32 cellular contexts compared by ENCODE assay signal in genomic region chr6:83966539-83966938, GRCh38.
"Had no signal": no experiment of that assay in that cellular context is flagged by ENCODE, and none has a peak within 500 bp of the region (broad histone marks: within the 10 kb centered on the region; RNA-seq: fewer than 3 reads in every experiment).

No MANE protein-coding gene starts in this region.

- H3K27ac ChIP-seq: adrenal gland, ascending aorta, body of pancreas, brain microvascular endothelial cell, breast epithelium, cardiac muscle cell had no signal

- H3K27me3 ChIP-seq: adrenal gland, ascending aorta, body of pancreas, brain microvascular endothelial cell, breast epithelium, cardiac muscle cell had no signal

- FAIRE-seq: bronchial epithelial cell had no signal

- DNase-seq: activated effector memory CD4-positive, alpha-beta T cell treated with anti-CD3 and anti-CD28 coated beads, Interleukin-2, amount 50 U/mL, for 16 hours; activated effector memory CD4-positive, alpha-beta T cell treated with Interleukin-2 at 50 U/mL for 16 hours; activated gamma-delta T cell; activated gamma-delta T cell treated with Interleukin-2 at 50 U/mL for 16 hours; activated naive CD4-positive, alpha-beta T cell; activated naive CD4-positive, alpha-beta T cell treated with anti-CD3 and anti-CD28 coated beads for 36 hours; activated naive CD4-positive, alpha-beta T cell treated with anti-CD3 and anti-CD28 coated beads, Interleukin-2, amount 10 ng/mL, durations not matched to agents 7 days and 5 days; activated naive CD4-positive, alpha-beta T cell treated with anti-CD3 and anti-CD28 coated beads, Interleukin-2, amount 50 U/mL, for 16 hours; activated naive CD4-positive, alpha-beta T cell treated with Interleukin-2 at 50 U/mL for 16 hours; activated naive CD8-positive, alpha-beta T cell treated with anti-CD3 and anti-CD28 coated beads for 36 hours; activated naive CD8-positive, alpha-beta T cell treated with anti-CD3 and anti-CD28 coated beads, Interleukin-2, amount 10 ng/mL, durations not matched to agents 7 days and 5 days; activated naive CD8-positive, alpha-beta T cell treated with anti-CD3 and anti-CD28 coated beads, Interleukin-2, amount 50 U/mL, for 24 hours; activated T-cell treated with anti-CD3 and anti-CD28 coated beads, Interleukin-2, amount 50 U/mL, for 24 hours; activated T-cell treated with anti-CD3 and anti-CD28 coated beads, Interleukin-2, amount 50 U/mL, for 4 hours; activated T-cell treated with anti-CD3 and anti-CD28 coated beads, Interleukin-2, amount 50 U/mL, for 48 hours; activated T-cell treated with anti-CD3 and anti-CD28 coated beads, Interleukin-2, amount 50 U/mL, for 72 hours; adrenal gland; amniotic stem cell; amygdala; anterior cingulate cortex; aorta; body of pancreas; brain microvascular endothelial cell; caudate nucleus; central memory CD4-positive, alpha-beta T cell; cerebellar nuclear complex had no signal

- ATAC-seq: activated naive CD4-positive, alpha-beta T cell treated with anti-CD3 and anti-CD28 coated beads, Interleukin-2, amount 50 U/mL, for 72 hours; activated naive CD8-positive, alpha-beta T cell treated with anti-CD3 and anti-CD28 coated beads, Interleukin-2, amount 50 U/mL, for 24 hours; activated T-cell treated with anti-CD3 and anti-CD28 coated beads, Interleukin-2, amount 50 U/mL, for 4 hours; activated T-cell treated with anti-CD3 and anti-CD28 coated beads, Interleukin-2, amount 50 U/mL, for 72 hours; activated T-helper 17 cell treated with anti-CD3 and anti-CD28 coated beads, Interleukin-2, amount 50 U/mL, for 72 hours; body of pancreas had no signal

- H3K36me3 ChIP-seq: adrenal gland, brain microvascular endothelial cell, breast epithelium, cardiac muscle cell had no signal

- H3K4me1 ChIP-seq: adrenal gland, body of pancreas, breast epithelium had no signal

- H3K9me3 ChIP-seq: adrenal gland had no signal

- H3K4me3 ChIP-seq: adrenal gland, ascending aorta, body of pancreas, breast epithelium, cardiac muscle cell had no signal
